In the genomic region with DNA sequence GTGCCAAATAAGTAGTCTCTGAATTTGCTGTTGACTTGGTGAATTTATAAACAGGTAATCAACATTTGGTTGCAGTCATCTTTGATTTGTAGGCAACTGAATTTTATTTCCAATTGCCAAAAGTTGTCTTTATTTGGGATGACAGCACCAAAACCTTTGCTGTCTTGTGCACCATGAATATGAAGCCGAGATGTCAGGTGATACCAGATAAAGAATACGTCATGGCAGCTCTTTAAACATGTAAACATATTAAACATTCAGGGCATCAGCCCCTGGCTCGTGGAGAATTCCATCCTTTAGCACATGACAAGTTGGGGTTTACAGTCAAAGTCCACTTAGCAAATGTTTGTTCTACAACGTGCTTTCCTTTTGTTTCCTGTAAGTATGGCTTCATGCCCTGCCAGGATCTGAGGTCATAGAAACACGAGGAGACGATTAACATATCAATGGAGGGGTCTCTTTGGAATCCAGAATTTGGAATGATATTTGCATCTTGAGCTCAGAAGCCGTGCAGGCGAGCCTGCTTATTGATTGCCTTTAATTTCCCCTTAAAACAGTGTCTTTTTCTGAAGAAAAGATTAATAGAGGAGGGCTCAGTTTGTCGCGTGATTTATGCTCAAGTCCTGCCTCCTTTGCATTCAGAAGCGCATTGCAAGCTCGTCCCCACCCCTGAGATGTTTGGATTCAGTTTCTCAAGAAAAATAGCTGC, we compare ENCODE assay signal across 1 cellular context.
TF ChIP-seq lines count a peak whose summit lies in the region.

No MANE protein-coding gene starts in this region.

TF ChIP-seq in K562, 482 proteins besides CTCF, POLR2A, EP300 and RAD21 (continued from another document):
- TF ChIP-seq, protein P1, sequence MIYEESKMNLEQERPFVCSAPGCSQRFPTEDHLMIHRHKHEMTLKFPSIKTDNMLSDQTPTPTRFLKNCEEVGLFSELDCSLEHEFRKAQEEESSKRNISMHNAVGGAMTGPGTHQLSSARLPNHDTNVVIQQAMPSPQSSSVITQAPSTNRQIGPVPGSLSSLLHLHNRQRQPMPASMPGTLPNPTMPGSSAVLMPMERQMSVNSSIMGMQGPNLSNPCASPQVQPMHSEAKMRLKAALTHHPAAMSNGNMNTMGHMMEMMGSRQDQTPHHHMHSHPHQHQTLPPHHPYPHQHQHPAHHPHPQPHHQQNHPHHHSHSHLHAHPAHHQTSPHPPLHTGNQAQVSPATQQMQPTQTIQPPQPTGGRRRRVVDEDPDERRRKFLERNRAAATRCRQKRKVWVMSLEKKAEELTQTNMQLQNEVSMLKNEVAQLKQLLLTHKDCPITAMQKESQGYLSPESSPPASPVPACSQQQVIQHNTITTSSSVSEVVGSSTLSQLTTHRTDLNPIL (CRISPR knock-in tag; IDR thresholded peaks at IDR 0.05), result no peak
- TF ChIP-seq ZNF197 (CRISPR knock-in tag; IDR thresholded peaks at IDR 0.05; ENCODE audit: low read depth) (peak; percentile 66; the same call in 1 of the 2 replicates), ATF7 (IDR thresholded peaks at IDR 0.05) (peak; percentile 89), RFX1 (IDR thresholded peaks at IDR 0.05) (peak; percentile 35; the same call in 1 of the 2 replicates), ZNF431 (CRISPR knock-in tag; IDR thresholded peaks at IDR 0.05) (no peak), MYC (IDR thresholded peaks at IDR 0.05; ENCODE audit: low read depth, low read length) (peak; percentile 70), MYC (CRISPR knock-in tag; IDR thresholded peaks at IDR 0.05; ENCODE audit: borderline replicate concordance, low read depth) (no peak), NFRKB (IDR thresholded peaks at IDR 0.05; ENCODE audit: low read depth) (0 out of 2 replicates have a peak, but pooled peaks have one; percentile 50), ATF1 (CRISPR knock-in tag; IDR thresholded peaks at IDR 0.05) (no peak), ATF1 (tag; IDR thresholded peaks at IDR 0.05) (peak; percentile 79), ZKSCAN8 (CRISPR knock-in tag; IDR thresholded peaks at IDR 0.05) (peak; percentile 51; the same call in 1 of the 2 replicates), BHLHE40 (IDR thresholded peaks at IDR 0.05; ENCODE audit: low read length) (peak; percentile 51), XRCC3 (IDR thresholded peaks at IDR 0.05) (no peak), HDAC3 (IDR thresholded peaks at IDR 0.05; ENCODE audit: borderline replicate concordance, partially characterized antibody) (peak; percentile 43), NFIC (IDR thresholded peaks at IDR 0.05) (peak; percentile 95)
- TF ChIP-seq, protein P2, sequence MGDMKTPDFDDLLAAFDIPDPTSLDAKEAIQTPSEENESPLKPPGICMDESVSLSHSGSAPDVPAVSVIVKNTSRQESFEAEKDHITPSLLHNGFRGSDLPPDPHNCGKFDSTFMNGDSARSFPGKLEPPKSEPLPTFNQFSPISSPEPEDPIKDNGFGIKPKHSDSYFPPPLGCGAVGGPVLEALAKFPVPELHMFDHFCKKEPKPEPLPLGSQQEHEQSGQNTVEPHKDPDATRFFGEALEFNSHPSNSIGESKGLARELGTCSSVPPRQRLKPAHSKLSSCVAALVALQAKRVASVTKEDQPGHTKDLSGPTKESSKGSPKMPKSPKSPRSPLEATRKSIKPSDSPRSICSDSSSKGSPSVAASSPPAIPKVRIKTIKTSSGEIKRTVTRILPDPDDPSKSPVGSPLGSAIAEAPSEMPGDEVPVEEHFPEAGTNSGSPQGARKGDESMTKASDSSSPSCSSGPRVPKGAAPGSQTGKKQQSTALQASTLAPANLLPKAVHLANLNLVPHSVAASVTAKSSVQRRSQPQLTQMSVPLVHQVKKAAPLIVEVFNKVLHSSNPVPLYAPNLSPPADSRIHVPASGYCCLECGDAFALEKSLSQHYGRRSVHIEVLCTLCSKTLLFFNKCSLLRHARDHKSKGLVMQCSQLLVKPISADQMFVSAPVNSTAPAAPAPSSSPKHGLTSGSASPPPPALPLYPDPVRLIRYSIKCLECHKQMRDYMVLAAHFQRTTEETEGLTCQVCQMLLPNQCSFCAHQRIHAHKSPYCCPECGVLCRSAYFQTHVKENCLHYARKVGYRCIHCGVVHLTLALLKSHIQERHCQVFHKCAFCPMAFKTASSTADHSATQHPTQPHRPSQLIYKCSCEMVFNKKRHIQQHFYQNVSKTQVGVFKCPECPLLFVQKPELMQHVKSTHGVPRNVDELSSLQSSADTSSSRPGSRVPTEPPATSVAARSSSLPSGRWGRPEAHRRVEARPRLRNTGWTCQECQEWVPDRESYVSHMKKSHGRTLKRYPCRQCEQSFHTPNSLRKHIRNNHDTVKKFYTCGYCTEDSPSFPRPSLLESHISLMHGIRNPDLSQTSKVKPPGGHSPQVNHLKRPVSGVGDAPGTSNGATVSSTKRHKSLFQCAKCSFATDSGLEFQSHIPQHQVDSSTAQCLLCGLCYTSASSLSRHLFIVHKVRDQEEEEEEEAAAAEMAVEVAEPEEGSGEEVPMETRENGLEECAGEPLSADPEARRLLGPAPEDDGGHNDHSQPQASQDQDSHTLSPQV (IDR thresholded peaks at IDR 0.05), result peak; percentile 92
TF ChIP-seq in K562: peak in this region for 61.
